Comparison of ENCODE assay signal across 21 cellular contexts in the genomic region with DNA sequence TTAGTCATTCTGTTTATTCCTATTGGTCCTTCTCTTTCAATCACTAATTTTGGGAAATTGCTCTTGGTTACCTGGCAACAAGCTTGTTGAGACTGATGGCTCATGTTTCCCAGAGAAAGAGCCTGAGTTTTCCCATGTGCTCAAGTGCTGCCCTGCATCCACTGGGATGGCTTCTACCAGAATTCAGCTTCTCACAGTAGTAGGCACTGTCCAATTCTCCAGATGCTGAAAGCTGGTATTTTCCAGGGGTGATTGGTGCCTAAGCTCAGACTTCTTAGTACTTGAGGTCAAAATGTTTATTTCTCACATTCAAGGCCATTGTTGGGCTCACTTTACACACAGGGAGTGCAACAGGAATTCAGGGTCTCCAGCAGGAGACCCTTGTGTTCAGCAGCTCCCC. TPM values are rescaled to one million over a fixed set of nuclear protein-coding genes. Genes with fewer than 3 reads are reported as not detected.
DNase-seq lines count a peak whose midpoint lies in the region; ATAC-seq lines count a peak whose summit lies in the region.
"Had no signal": no experiment of that assay in that cellular context is flagged by ENCODE, and none has a peak within 500 bp of the region (broad histone marks: within the 10 kb centered on the region; RNA-seq: fewer than 3 reads in every experiment).

No MANE protein-coding gene starts in this region.

- no peak for ATAC-seq in naive B cell (ENCODE audit: low read depth in 2 of 2)
- ATAC-seq in Right ventricle myocardium superior (ENCODE audit: poor library complexity): no peak
- ATAC-seq in HG02870 (IDR thresholded peaks at IDR 0.05; ENCODE audit: unreplicated experiment): no peak

- peaks cover 0 to 4% of the 10 kb centered on the region in 2 donors for H3K36me3 Mint-ChIP-seq in naive B cell

- peak overlapping the region in 1 of 6 donors; percentile 33 for H3K27ac Mint-ChIP-seq in naive B cell
- H3K27ac Mint-ChIP-seq: CD4-positive, alpha-beta T cell; IgD-negative memory B cell had no signal

- H3K27me3 Mint-ChIP-seq in naive B cell: no peaks in the 10 kb centered on the region

- H3K4me3 Mint-ChIP-seq in naive B cell: peak overlapping the region in 5 of 8 donors; percentile 16 to 89 (median 68)
- H3K4me3 Mint-ChIP-seq: CD4-positive, alpha-beta T cell; H9 had no signal

- intact Hi-C loops in Right ventricle myocardium superior (cut with DNase I): no loop called here

- H3K9me3 Mint-ChIP-seq in naive B cell: no peaks in the 10 kb centered on the region
- H3K9me3 Mint-ChIP-seq: CD4-positive, alpha-beta T cell; IgD-negative memory B cell had no signal

- peak; percentile 10 for DNase-seq in NCI-H2196 (lab: John Stamatoyannopoulos, UW; ENCODE audit: unreplicated experiment)
- no peak for DNase-seq in NCI-H2196 treated with DMSO at 0.1 percent for 48 hours (lab: John Stamatoyannopoulos, UW; ENCODE audit: unreplicated experiment)
- DNase-seq in NCI-H1105 treated with DMSO at 0.1 percent for 48 hours (lab: John Stamatoyannopoulos, UW): peak; percentile 61
- peak; percentile 42 for DNase-seq in NCI-H69 (lab: John Stamatoyannopoulos, UW)
- DNase-seq in naive B cell: no peak
- no peak for DNase-seq in Right ventricle myocardium superior
- DNase-seq in ecto neural progenitor cell (ENCODE audit: low spot score): no peak
- DNase-seq: 8988T; BE2C; Caco-2; CD4-positive, alpha-beta T cell; GF-D8; H9; Kasumi-1; MM.1S; NCI-H1092 treated with DMSO at 0.1 percent for 48 hours; NCI-H2171 treated with DMSO at 0.1 percent for 48 hours; NCI-H510A treated with DMSO at 0.1 percent for 48 hours; T-helper 2 cell had no signal

- peaks cover 37 to 51% (median 47%) of the 10 kb centered on the region in 3 donors for H3K4me1 Mint-ChIP-seq in naive B cell

RNA-seq across cellular contexts. Expression of a gene that starts 29.1 kb away (rescaled TPM):
- polyA plus RNA-seq in naive B cell (ENCODE audit: low read depth in 6 of 6): under 1 TPM in 3 of 6 donors, not detected in 3; 0.10 to 0.11 (median 0.10) TPM
- 14.4 TPM for total RNA-seq in Right ventricle myocardium superior
- total RNA-seq: Caco-2; CD4-positive, alpha-beta T cell had no signal
- polyA plus RNA-seq: IgD-negative memory B cell had no signal

Comparison
In these comparisons a context has a peak if more than half of its experiments do, and no peak if none do; other contexts are left out.
1. DNase-seq: peak in NCI-H2196 (single experiment), NCI-H1105 treated with DMSO at 0.1 percent for 48 hours (single experiment) and NCI-H69 (single experiment); none in NCI-H2196 treated with DMSO at 0.1 percent for 48 hours (single experiment), naive B cell (single experiment), Right ventricle myocardium superior (single experiment) and ecto neural progenitor cell (single experiment).